Comparison of ENCODE assay signal across 17 cellular contexts in the genomic region with DNA sequence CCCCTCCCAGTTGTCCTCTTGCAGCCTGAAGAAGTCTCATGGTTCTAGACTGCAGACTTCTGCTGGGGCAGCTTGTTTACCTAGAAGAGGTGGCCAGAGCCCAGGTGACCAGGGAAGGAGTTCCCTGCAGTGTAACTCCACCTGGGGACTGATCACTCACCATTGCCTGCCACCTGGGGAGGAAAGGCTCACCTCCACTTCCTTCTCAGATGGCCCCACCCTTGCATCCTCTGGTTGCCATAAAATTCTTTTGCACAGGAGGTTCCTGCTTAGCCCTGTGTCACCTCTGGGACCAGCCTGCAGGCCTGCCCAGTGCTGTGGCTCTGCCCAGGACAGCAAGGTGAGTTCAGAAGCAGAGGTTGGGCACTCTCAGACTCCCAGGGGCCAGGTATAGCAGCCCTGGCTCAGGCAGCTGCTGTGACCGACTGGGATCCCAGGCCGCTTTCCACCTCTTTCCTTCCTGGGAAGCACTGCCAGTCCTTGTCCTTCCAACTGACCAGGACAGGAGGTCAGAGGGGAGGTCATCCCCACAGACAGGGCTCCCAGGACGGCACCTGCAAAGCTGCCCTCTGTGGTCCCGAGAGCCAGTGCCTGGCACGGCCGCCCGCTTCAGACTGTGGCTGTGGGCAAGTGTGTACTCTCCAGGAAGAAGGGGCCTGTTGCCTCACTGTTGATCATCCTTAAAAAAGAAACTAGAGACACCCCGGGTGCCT.
"Had no signal": no experiment of that assay in that cellular context is flagged by ENCODE, and none has a peak within 500 bp of the region (broad histone marks: within the 10 kb centered on the region; RNA-seq: fewer than 3 reads in every experiment).

No MANE protein-coding gene starts in this region.

- H3K4me3 ChIP-seq: heart right ventricle, right atrium auricular region, SK-N-MC, smooth muscle cell had no signal

- ATAC-seq: heart right ventricle, T-cell had no signal

- H3K36me3 ChIP-seq: heart right ventricle, neutrophil, right atrium auricular region, WERI-Rb-1 had no signal

- DNase-seq: activated CD4-positive, alpha-beta T cell treated with anti-CD3 and anti-CD28 coated beads for 4 hours; activated gamma-delta T cell treated with Interleukin-2 at 50 U/mL for 16 hours; activated naive CD8-positive, alpha-beta T cell treated with anti-CD3 and anti-CD28 coated beads for 36 hours; activated T-cell treated with anti-CD3 and anti-CD28 coated beads, Interleukin-2, amount 50 U/mL, for 48 hours; foreskin melanocyte; heart right ventricle; kidney glomerular epithelial cell; naive B cell; stimulated activated naive CD4-positive, alpha-beta T cell; substantia nigra; T-cell; trophoblast cell; WERI-Rb-1 had no signal

- H3K27ac ChIP-seq: heart right ventricle, neutrophil, right atrium auricular region, SK-N-MC, WERI-Rb-1 had no signal

- H3K4me1 ChIP-seq: heart right ventricle, right atrium auricular region had no signal

- H3K27me3 ChIP-seq: neutrophil, right atrium auricular region had no signal

- H3K9me3 ChIP-seq: neutrophil had no signal
